Comparison of ENCODE assay signal across 21 cellular contexts in the genomic region with DNA sequence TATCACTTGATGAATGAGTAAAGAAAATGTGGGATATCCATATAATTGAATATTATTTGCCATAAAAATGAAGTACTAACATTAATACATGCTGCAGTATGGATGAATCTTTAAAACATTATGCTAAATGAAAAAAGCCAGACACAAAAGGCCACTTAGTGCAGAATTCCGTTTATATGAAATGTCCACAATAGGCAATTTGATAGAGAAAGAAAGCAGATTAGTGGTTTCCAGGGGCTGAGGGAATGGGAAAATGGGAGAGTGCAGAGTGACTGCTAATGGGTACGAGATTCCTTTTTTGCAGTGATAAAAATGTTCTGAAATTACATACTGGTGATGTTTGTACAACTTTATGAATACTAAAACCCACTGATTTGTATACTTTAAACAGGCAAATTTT.
A peak's percentile ranks its signal among the peaks of the same experiment; 100 is the strongest.
DNase-seq lines count a peak whose midpoint lies in the region; ATAC-seq, FAIRE-seq and TF ChIP-seq lines count a peak whose summit lies in the region.
"Had no signal": no experiment of that assay in that cellular context is flagged by ENCODE, and none has a peak within 500 bp of the region (broad histone marks: within the 10 kb centered on the region; RNA-seq: fewer than 3 reads in every experiment).

No MANE protein-coding gene starts in this region.

- H3K36me3 Mint-ChIP-seq in astrocyte (ENCODE audit: low read depth, unreplicated experiment), result peaks cover 4% of the 10 kb centered on the region
- no peaks in the 10 kb centered on the region for H3K36me3 Mint-ChIP-seq in activated T-cell treated with anti-CD3 and anti-CD28 coated beads, Interleukin-2, amount 50 U/mL, for 72 hours (ENCODE audit: insufficient read depth in 2 of 2)
- H3K36me3 Mint-ChIP-seq: CD8-positive, alpha-beta T cell had no signal

- H4K20me1 ChIP-seq in astrocyte (ENCODE audit: insufficient read depth, low read length), result peaks cover 11% of the 10 kb centered on the region
- H4K20me1 ChIP-seq: BLaER1 treated with 17β-estradiol and CSF1 and Interleukin-3, amounts not matched to agents 10 nM and 100 nM had no signal

- H3K9me3 ChIP-seq in HEK293 (ENCODE audit: control insufficient read depth, insufficient read depth, low read depth, low read length) (no peaks in the 10 kb centered on the region), astrocyte (ENCODE audit: insufficient read depth, low read depth, low read length) (no peaks in the 10 kb centered on the region)
- H3K9me3 ChIP-seq: A549 had no signal

- H3K4me1 ChIP-seq in HEK293 (ENCODE audit: control insufficient read depth, insufficient read depth, low read length), result no peaks in the 10 kb centered on the region
- no peaks in the 10 kb centered on the region for H3K4me1 ChIP-seq in astrocyte (ENCODE audit: insufficient read depth, low read length)
- H3K4me1 ChIP-seq: A549; BLaER1 treated with 17β-estradiol and CSF1 and Interleukin-3, amounts not matched to agents 10 nM and 100 nM had no signal

- H3K27ac Mint-ChIP-seq in astrocyte (ENCODE audit: unreplicated experiment), result no peak overlapping the region
- H3K27ac Mint-ChIP-seq in activated T-cell treated with anti-CD3 and anti-CD28 coated beads, Interleukin-2, amount 50 U/mL, for 72 hours, result no peak overlapping the region
- H3K27ac Mint-ChIP-seq: B cell; CD4-positive, alpha-beta T cell; CD8-positive, alpha-beta T cell had no signal

- CTCF ChIA-PET in HEK293 (lab: Yijun Ruan, JAX), result no interaction called here

- ATAC-seq in SK-N-SH treated with all-trans-retinoic acid at 6 μM for 48 hours, result peak; percentile 55; the same call in 1 of the 3 replicates
- no peak for ATAC-seq in activated T-cell treated with anti-CD3 and anti-CD28 coated beads, Interleukin-2, amount 50 U/mL, for 72 hours (replicated peaks in 1 of 2)
- ATAC-seq: A549; CD8-positive, alpha-beta T cell had no signal

- H3K4me3 Mint-ChIP-seq in astrocyte (ENCODE audit: unreplicated experiment), result no peak overlapping the region
- no peak overlapping the region for H3K4me3 Mint-ChIP-seq in activated T-cell treated with anti-CD3 and anti-CD28 coated beads, Interleukin-2, amount 50 U/mL, for 72 hours
- H3K4me3 Mint-ChIP-seq: B cell; CD4-positive, alpha-beta T cell; CD8-positive, alpha-beta T cell had no signal

- peaks cover 74% of the 10 kb centered on the region for H3K79me2 ChIP-seq in astrocyte (ENCODE audit: insufficient read depth, low read length)

- H3K4me3 ChIP-seq in HEK293 (ENCODE audit: low read depth, low read length) (no peak overlapping the region), astrocyte (ENCODE audit: insufficient read depth, low read depth, low read length) (no peak overlapping the region)
- H3K4me3 ChIP-seq: A549; BLaER1 treated with 17β-estradiol and CSF1 and Interleukin-3, amounts not matched to agents 10 nM and 100 nM had no signal

- H3K36me3 ChIP-seq in HEK293 (ENCODE audit: control insufficient read depth in 2 of 2, insufficient read depth in 1 of 2, low read length in 2 of 2) (no peaks in the 10 kb centered on the region), astrocyte (ENCODE audit: insufficient read depth, low read length) (no peaks in the 10 kb centered on the region)
- H3K36me3 ChIP-seq: BLaER1 treated with 17β-estradiol and CSF1 and Interleukin-3, amounts not matched to agents 10 nM and 100 nM had no signal

- H3K9me3 Mint-ChIP-seq in astrocyte (ENCODE audit: unreplicated experiment), result no peaks in the 10 kb centered on the region
- H3K9me3 Mint-ChIP-seq in activated T-cell treated with anti-CD3 and anti-CD28 coated beads, Interleukin-2, amount 50 U/mL, for 72 hours, result no peaks in the 10 kb centered on the region
- H3K9me3 Mint-ChIP-seq: CD4-positive, alpha-beta T cell; CD8-positive, alpha-beta T cell had no signal

- TF ChIP-seq CTCF in D721Med (IDR thresholded peaks at IDR 0.05; ENCODE audit: insufficient read depth, missing control alignments) (no peak), HEK293 (tag by site-specific recombination; IDR thresholded peaks at IDR 0.05) (no peak), astrocyte (IDR thresholded peaks at IDR 0.05; ENCODE audit: insufficient read depth, low read depth, low read length) (no peak)

- H3K27me3 ChIP-seq in astrocyte (ENCODE audit: insufficient read depth, low read length), result no peaks in the 10 kb centered on the region
- H3K27me3 ChIP-seq: BLaER1 treated with 17β-estradiol and CSF1 and Interleukin-3, amounts not matched to agents 10 nM and 100 nM had no signal

- H3K27ac ChIP-seq in HEK293 (ENCODE audit: extremely low read depth, low read depth, low read length) (no peak overlapping the region), astrocyte (ENCODE audit: low read depth, low read length) (no peak overlapping the region)
- H3K27ac ChIP-seq: 22Rv1, A549, C4-2B had no signal

- DNase-seq in D721Med (ENCODE audit: insufficient read length, low spot score) (no peak), astrocyte (ENCODE audit: low read depth) (no peak), activated gamma-delta T cell treated with Interleukin-2 at 50 U/mL for 16 hours (no peak), COR-L47 (lab: John Stamatoyannopoulos, UW) (no peak)
- no peak for DNase-seq in activated T-cell treated with anti-CD3 and anti-CD28 coated beads, Interleukin-2, amount 50 U/mL, for 72 hours
- DNase-seq in stimulated activated naive CD4-positive, alpha-beta T cell (lab: John Stamatoyannopoulos, UW), result no peak
- DNase-seq: AML-193; CD4-positive, alpha-beta T cell; CD8-positive, alpha-beta T cell; DMS79 treated with DMSO at 0.1 percent for 48 hours; GF-D8 had no signal

- POLR2A ChIA-PET in HEK293 (lab: Yijun Ruan, JAX), result no interaction called here

- no peak overlapping the region for H3K9ac ChIP-seq in astrocyte (ENCODE audit: low read length)
- H3K9ac ChIP-seq: BLaER1 treated with 17β-estradiol and CSF1 and Interleukin-3, amounts not matched to agents 10 nM and 100 nM had no signal

- no peak overlapping the region for H3K4me2 ChIP-seq in astrocyte (ENCODE audit: low read length)
- H3K4me2 ChIP-seq: A549; BLaER1 treated with 17β-estradiol and CSF1 and Interleukin-3, amounts not matched to agents 10 nM and 100 nM had no signal

- FAIRE-seq in D721Med (lab: Jason Lieb, UNC) (peak; percentile 46), astrocyte (lab: Jason Lieb, UNC) (peak; percentile 69)
- FAIRE-seq: A549, G401.6, GM12891, GM19239 had no signal

- peaks cover 5% of the 10 kb centered on the region for H3K4me1 Mint-ChIP-seq in astrocyte (ENCODE audit: low read depth, unreplicated experiment)
- H3K4me1 Mint-ChIP-seq in activated T-cell treated with anti-CD3 and anti-CD28 coated beads, Interleukin-2, amount 50 U/mL, for 72 hours (ENCODE audit: low read depth), result peaks cover 9% of the 10 kb centered on the region

- H2AFZ ChIP-seq in astrocyte (ENCODE audit: low read depth, low read length), result no peak overlapping the region

- no peaks in the 10 kb centered on the region for H3K27me3 Mint-ChIP-seq in astrocyte (ENCODE audit: low read depth, unreplicated experiment)
- peaks cover 23% of the 10 kb centered on the region for H3K27me3 Mint-ChIP-seq in activated T-cell treated with anti-CD3 and anti-CD28 coated beads, Interleukin-2, amount 50 U/mL, for 72 hours (ENCODE audit: low read depth)

TF ChIP-seq in HEK293, 187 proteins besides CTCF, POLR2A, EP300 and RAD21:
- TF ChIP-seq, protein P1, sequence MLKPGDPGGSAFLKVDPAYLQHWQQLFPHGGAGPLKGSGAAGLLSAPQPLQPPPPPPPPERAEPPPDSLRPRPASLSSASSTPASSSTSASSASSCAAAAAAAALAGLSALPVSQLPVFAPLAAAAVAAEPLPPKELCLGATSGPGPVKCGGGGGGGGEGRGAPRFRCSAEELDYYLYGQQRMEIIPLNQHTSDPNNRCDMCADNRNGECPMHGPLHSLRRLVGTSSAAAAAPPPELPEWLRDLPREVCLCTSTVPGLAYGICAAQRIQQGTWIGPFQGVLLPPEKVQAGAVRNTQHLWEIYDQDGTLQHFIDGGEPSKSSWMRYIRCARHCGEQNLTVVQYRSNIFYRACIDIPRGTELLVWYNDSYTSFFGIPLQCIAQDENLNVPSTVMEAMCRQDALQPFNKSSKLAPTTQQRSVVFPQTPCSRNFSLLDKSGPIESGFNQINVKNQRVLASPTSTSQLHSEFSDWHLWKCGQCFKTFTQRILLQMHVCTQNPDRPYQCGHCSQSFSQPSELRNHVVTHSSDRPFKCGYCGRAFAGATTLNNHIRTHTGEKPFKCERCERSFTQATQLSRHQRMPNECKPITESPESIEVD (tag by site-specific recombination; IDR thresholded peaks at IDR 0.05), result 0 out of 2 replicates have a peak, but pooled peaks have one; percentile 5
- no peak for TF ChIP-seq REPIN1 (tag by site-specific recombination; IDR thresholded peaks at IDR 0.05; ENCODE audit: low read depth)

TF ChIP-seq in SK-N-SH treated with all-trans-retinoic acid at 6 μM for 48 hours, 23 proteins besides CTCF, POLR2A, EP300 and RAD21:
- TF ChIP-seq, protein P2, sequence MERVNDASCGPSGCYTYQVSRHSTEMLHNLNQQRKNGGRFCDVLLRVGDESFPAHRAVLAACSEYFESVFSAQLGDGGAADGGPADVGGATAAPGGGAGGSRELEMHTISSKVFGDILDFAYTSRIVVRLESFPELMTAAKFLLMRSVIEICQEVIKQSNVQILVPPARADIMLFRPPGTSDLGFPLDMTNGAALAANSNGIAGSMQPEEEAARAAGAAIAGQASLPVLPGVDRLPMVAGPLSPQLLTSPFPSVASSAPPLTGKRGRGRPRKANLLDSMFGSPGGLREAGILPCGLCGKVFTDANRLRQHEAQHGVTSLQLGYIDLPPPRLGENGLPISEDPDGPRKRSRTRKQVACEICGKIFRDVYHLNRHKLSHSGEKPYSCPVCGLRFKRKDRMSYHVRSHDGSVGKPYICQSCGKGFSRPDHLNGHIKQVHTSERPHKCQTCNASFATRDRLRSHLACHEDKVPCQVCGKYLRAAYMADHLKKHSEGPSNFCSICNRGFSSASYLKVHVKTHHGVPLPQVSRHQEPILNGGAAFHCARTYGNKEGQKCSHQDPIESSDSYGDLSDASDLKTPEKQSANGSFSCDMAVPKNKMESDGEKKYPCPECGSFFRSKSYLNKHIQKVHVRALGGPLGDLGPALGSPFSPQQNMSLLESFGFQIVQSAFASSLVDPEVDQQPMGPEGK (CRISPR knock-in tag; IDR thresholded peaks at IDR 0.05; ENCODE audit: borderline replicate concordance), result 0 out of 2 replicates have a peak, but pooled peaks have one; percentile 33
- TF ChIP-seq ISL1 (CRISPR knock-in tag; IDR thresholded peaks at IDR 0.05), result peak; percentile 82
- peak; percentile 81; the same call in 1 of the 2 replicates for TF ChIP-seq GLIS3 (CRISPR knock-in tag; IDR thresholded peaks at IDR 0.05)
- no peak for TF ChIP-seq RARB (CRISPR knock-in tag; IDR thresholded peaks at IDR 0.05)
- TF ChIP-seq ZFP3 (CRISPR knock-in tag; IDR thresholded peaks at IDR 0.05), result no peak
- TF ChIP-seq PPARA (CRISPR knock-in tag; IDR thresholded peaks at IDR 0.05; ENCODE audit: borderline replicate concordance), result no peak
